In genomic region chr3:58104712-58105111, GRCh38 we compare ENCODE assay signal across 2 cellular contexts.
TF ChIP-seq lines count a peak whose summit lies in the region.

No MANE protein-coding gene starts in this region.

TF ChIP-seq in HepG2, 621 proteins besides CTCF, POLR2A, EP300 and RAD21:
- TF ChIP-seq ATF6 (CRISPR knock-in tag; conservative IDR thresholded peaks at IDR 0.05) = no peak
- no peak for TF ChIP-seq CBX1 (IDR thresholded peaks at IDR 0.05; ENCODE audit: low read depth)
- peak; percentile 59 for TF ChIP-seq RBM22 (optimal IDR thresholded peaks at IDR 0.05; ENCODE audit: low read length)
- no peak for TF ChIP-seq ZNF224 (CRISPR knock-in tag; IDR thresholded peaks at IDR 0.05)
TF ChIP-seq in HepG2: peak in this region for 1.

TF ChIP-seq in GM23338, 12 proteins besides CTCF, POLR2A, EP300 and RAD21:
- TF ChIP-seq STAT1 (IDR thresholded peaks at IDR 0.05; ENCODE audit: unreplicated experiment) (no peak), ZNF331 (CRISPR knock-in tag; IDR thresholded peaks at IDR 0.05; ENCODE audit: low read depth) (no peak), ZNF462 (CRISPR knock-in tag; IDR thresholded peaks at IDR 0.05) (no peak), POLR2AphosphoS5 (IDR thresholded peaks at IDR 0.05; ENCODE audit: low read depth) (no peak), EZH2 (IDR thresholded peaks at IDR 0.05; ENCODE audit: low read depth, unreplicated experiment) (no peak), EZH2phosphoT487 (IDR thresholded peaks at IDR 0.05; ENCODE audit: unreplicated experiment) (no peak), CREB1 (CRISPR knock-in tag; IDR thresholded peaks at IDR 0.05; ENCODE audit: low read depth) (no peak), ETS1 (IDR thresholded peaks at IDR 0.05) (no peak), JUNB (IDR thresholded peaks at IDR 0.05; ENCODE audit: unreplicated experiment) (no peak), REST (IDR thresholded peaks at IDR 0.05; ENCODE audit: unreplicated experiment) (no peak), NANOG (IDR thresholded peaks at IDR 0.05; ENCODE audit: borderline replicate concordance) (no peak)
TF ChIP-seq in GM23338: peak in this region for 0.
